Comparison of ENCODE assay signal across 20 cellular contexts in the genomic region with DNA sequence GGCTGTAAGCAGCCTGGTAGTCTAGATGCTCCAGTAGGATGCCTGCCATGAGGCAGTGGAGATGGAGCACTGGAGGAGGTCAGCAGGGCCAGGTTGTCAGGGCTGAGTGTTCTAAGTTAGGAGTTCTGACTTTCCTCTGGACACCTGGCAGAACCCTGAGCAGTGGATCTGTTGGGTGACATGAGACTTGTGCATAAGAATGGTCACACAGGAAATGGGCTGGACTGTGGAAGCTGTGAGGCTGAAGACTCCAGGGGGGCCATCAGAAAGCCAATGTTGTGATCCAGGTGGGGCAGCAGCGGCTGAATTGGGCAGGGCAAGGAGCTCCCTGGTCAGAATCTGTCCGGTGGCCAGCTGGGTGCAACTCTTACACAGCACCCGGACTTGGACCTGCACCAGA. TPM values are rescaled to one million over a fixed set of nuclear protein-coding genes. Genes with fewer than 3 reads are reported as not detected.
"Had no signal": no experiment of that assay in that cellular context is flagged by ENCODE, and none has a peak within 500 bp of the region (broad histone marks: within the 10 kb centered on the region; RNA-seq: fewer than 3 reads in every experiment).

No MANE protein-coding gene starts in this region.

- H3K4me1 ChIP-seq: ascending aorta, prostate gland, suprapubic skin, transverse colon had no signal

- H3K36me3 ChIP-seq: neural progenitor cell, prostate gland had no signal

- H3K27me3 ChIP-seq: ascending aorta, heart right ventricle, neural progenitor cell, suprapubic skin, transverse colon had no signal

- H2AFZ ChIP-seq: neural progenitor cell had no signal

- ATAC-seq: esophagus mucosa; heart right ventricle; right cardiac atrium; stimulated activated naive CD8-positive, alpha-beta T cell treated with anti-CD3 and anti-CD28 coated beads, Interleukin-15, amount 100 ng/mL, for 72 hours had no signal

- DNase-seq: activated B cell treated with CpG ODN at 0.5 μM for 24 hours; activated CD4-positive, alpha-beta memory T cell treated with anti-CD3 and anti-CD28 coated beads for 36 hours; activated CD4-positive, alpha-beta T cell treated with anti-CD3 and anti-CD28 coated beads for 4 hours; activated effector memory CD4-positive, alpha-beta T cell treated with Interleukin-2 at 50 U/mL for 16 hours; activated naive CD4-positive, alpha-beta T cell treated with anti-CD3 and anti-CD28 coated beads, Interleukin-2, amount 10 ng/mL, durations not matched to agents 7 days and 5 days; activated T-cell treated with anti-CD3 and anti-CD28 coated beads, Interleukin-2, amount 50 U/mL, for 1 hour; cerebellar nuclear complex; effector CD4-positive, alpha-beta T cell; heart right ventricle; stimulated activated naive CD8-positive, alpha-beta T cell treated with anti-CD3 and anti-CD28 coated beads, Interleukin-15, amount 100 ng/mL, for 72 hours; transverse colon had no signal

- H3K27ac ChIP-seq: ascending aorta, heart right ventricle, neural progenitor cell, prostate gland, skin epidermis, suprapubic skin, transverse colon had no signal

- H3K4me3 ChIP-seq: ascending aorta, heart right ventricle, neural progenitor cell, prostate gland, skin epidermis, suprapubic skin, transverse colon had no signal

- H3K9ac ChIP-seq: neural progenitor cell had no signal

- H3K9me3 ChIP-seq: ascending aorta, heart right ventricle, prostate gland, suprapubic skin, transverse colon had no signal

- H3K4me2 ChIP-seq: neural progenitor cell had no signal

RNA-seq across cellular contexts. Expression of a gene that starts 23.9 kb away (rescaled TPM):
- total RNA-seq: activated B cell treated with CpG ODN at 0.5 μM for 24 hours, ascending aorta, esophagus mucosa, osteocyte had no signal
- polyA plus RNA-seq: liver, right cardiac atrium had no signal
